In the genomic region with DNA sequence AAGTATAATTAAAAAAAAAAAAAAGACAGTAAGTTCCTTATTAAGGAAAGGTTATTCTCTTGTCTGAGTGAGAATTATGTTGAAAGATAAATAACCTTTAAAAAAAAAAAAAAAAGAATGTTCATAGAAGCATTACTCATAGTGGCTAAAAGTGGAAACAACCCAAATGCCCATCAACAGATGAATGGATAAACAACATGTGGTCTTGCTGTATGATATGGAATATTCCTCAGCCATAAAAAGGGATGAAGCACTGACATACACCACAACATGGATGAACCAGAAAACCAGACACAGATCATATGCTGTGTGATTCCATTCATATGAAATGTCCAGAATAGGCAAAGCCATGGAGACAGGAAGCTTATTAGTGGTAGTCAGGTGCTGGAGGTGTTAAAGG, we compare ENCODE assay signal across 29 cellular contexts. TPM values are rescaled to one million over a fixed set of nuclear protein-coding genes. Genes with fewer than 3 reads are reported as not detected.
"Had no signal": no experiment of that assay in that cellular context is flagged by ENCODE, and none has a peak within 500 bp of the region (broad histone marks: within the 10 kb centered on the region; RNA-seq: fewer than 3 reads in every experiment).

No MANE protein-coding gene starts in this region.

- H3K4me1 ChIP-seq: gastrocnemius medialis, pancreas, tibial artery had no signal

- H3K27ac ChIP-seq: gastrocnemius medialis, pancreas, tibial artery had no signal

- H3K4me3 Mint-ChIP-seq: activated naive CD8-positive, alpha-beta T cell treated with anti-CD3 and anti-CD28 coated beads for 36 hours; endodermal cell; memory B cell; nephron progenitor cell; stimulated activated effector memory CD8-positive, alpha-beta T cell treated with anti-CD3 and anti-CD28 coated beads, Interleukin-12 subunit alpha, Interleukin-12 subunit beta, amount 100 ng/mL, for 72 hours; stimulated activated naive CD8-positive, alpha-beta T cell treated with anti-CD3 and anti-CD28 coated beads, Interleukin-15, amount 100 ng/mL, for 72 hours; T-helper 1 cell treated with Interleukin-12 subunit alpha and Interleukin-12 subunit beta and Interleukin-4 antibody, amounts not matched to agents 30 μg/mL and 1 μg/mL, for 36 hours; WTC11 had no signal

- H3K27ac Mint-ChIP-seq: activated naive CD8-positive, alpha-beta T cell treated with anti-CD3 and anti-CD28 coated beads for 36 hours; endodermal cell; memory B cell; nephron progenitor cell; stimulated activated effector memory CD8-positive, alpha-beta T cell treated with anti-CD3 and anti-CD28 coated beads, Interleukin-12 subunit alpha, Interleukin-12 subunit beta, amount 100 ng/mL, for 72 hours; stimulated activated naive CD8-positive, alpha-beta T cell treated with anti-CD3 and anti-CD28 coated beads, Interleukin-15, amount 100 ng/mL, for 72 hours; T-helper 1 cell treated with Interleukin-12 subunit alpha and Interleukin-12 subunit beta and Interleukin-4 antibody, amounts not matched to agents 30 μg/mL and 1 μg/mL, for 36 hours; WTC11 had no signal

- H3K27me3 ChIP-seq: pancreas had no signal

- H3K9me3 Mint-ChIP-seq: activated naive CD8-positive, alpha-beta T cell treated with anti-CD3 and anti-CD28 coated beads for 36 hours; endodermal cell; memory B cell; nephron progenitor cell; stimulated activated effector memory CD8-positive, alpha-beta T cell treated with anti-CD3 and anti-CD28 coated beads, Interleukin-12 subunit alpha, Interleukin-12 subunit beta, amount 100 ng/mL, for 72 hours; stimulated activated naive CD8-positive, alpha-beta T cell treated with anti-CD3 and anti-CD28 coated beads, Interleukin-15, amount 100 ng/mL, for 72 hours; T-helper 1 cell treated with Interleukin-12 subunit alpha and Interleukin-12 subunit beta and Interleukin-4 antibody, amounts not matched to agents 30 μg/mL and 1 μg/mL, for 36 hours; WTC11 had no signal

- H3K9me3 ChIP-seq: gastrocnemius medialis, pancreas, tibial artery had no signal

- H3K4me1 Mint-ChIP-seq: stimulated activated effector memory CD8-positive, alpha-beta T cell treated with anti-CD3 and anti-CD28 coated beads, Interleukin-12 subunit alpha, Interleukin-12 subunit beta, amount 100 ng/mL, for 72 hours; WTC11 had no signal

- H3K36me3 Mint-ChIP-seq: activated naive CD8-positive, alpha-beta T cell treated with anti-CD3 and anti-CD28 coated beads for 36 hours; memory B cell; stimulated activated effector memory CD8-positive, alpha-beta T cell treated with anti-CD3 and anti-CD28 coated beads, Interleukin-12 subunit alpha, Interleukin-12 subunit beta, amount 100 ng/mL, for 72 hours; WTC11 had no signal

- H3K36me3 ChIP-seq: gastrocnemius medialis, pancreas, tibial artery had no signal

- H3K4me3 ChIP-seq: gastrocnemius medialis, pancreas, tibial artery had no signal

- DNase-seq: activated CD4-positive, alpha-beta T cell treated with anti-CD3 and anti-CD28 coated beads, Interleukin-2, amount 50 U/mL, for 48 hours; activated CD8-positive, alpha-beta memory T cell treated with anti-CD3 and anti-CD28 coated beads, Interleukin-2, amount 50 U/mL, for 48 hours; activated naive CD4-positive, alpha-beta T cell treated with Interleukin-2 at 50 U/mL for 16 hours; activated naive CD8-positive, alpha-beta T cell treated with anti-CD3 and anti-CD28 coated beads for 36 hours; activated T-cell treated with anti-CD3 and anti-CD28 coated beads, Interleukin-2, amount 50 U/mL, for 48 hours; amniotic stem cell; cerebellar nuclear complex; cortex of kidney; endodermal cell; gastrocnemius medialis; head of caudate nucleus; hypothalamus; left cardiac atrium; nephron progenitor cell; right cardiac atrium; stimulated activated CD4-positive, alpha-beta T cell treated with anti-CD3 and anti-CD28 coated beads, Interleukin-2, amount 100 ng/mL, for 24 hours; stimulated activated naive CD8-positive, alpha-beta T cell treated with anti-CD3 and anti-CD28 coated beads, Interleukin-15, amount 100 ng/mL, for 72 hours; T1000; tibial artery had no signal

RNA-seq across cellular contexts. Expression of a gene that starts 39.9 kb away (rescaled TPM):
- total RNA-seq: mononuclear cell had no signal

RNA-seq across cellular contexts. Expression of a gene that starts 51.1 kb away (rescaled TPM):
- total RNA-seq: activated CD8-positive, alpha-beta memory T cell treated with anti-CD3 and anti-CD28 coated beads for 36 hours; activated naive CD8-positive, alpha-beta T cell treated with anti-CD3 and anti-CD28 coated beads for 36 hours; bronchial epithelial cell; gastrocnemius medialis; mononuclear cell; pulmonary artery endothelial cell; ureter had no signal
